24 cellular contexts compared by ENCODE assay signal in the genomic region with DNA sequence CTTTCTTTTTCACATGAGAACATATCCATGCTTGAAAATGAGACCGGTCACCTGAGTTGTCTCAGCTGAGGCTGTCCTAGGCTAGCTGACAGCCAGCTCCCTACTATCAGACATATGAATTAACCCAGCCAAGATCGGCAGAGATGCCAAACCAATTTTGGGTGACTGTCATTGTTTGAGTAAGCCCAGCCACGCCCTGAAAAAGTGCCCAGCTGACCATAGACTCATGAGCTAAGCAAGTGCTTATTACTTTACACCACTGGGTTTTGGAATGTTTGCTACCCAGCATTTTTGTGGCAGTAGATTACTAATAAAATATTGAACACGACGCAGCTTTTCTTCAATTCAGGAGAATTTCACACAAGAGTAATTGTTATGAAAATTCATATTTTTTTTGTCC.
DNase-seq lines count a peak whose midpoint lies in the region; ATAC-seq, FAIRE-seq and TF ChIP-seq lines count a peak whose summit lies in the region.
"Had no signal": no experiment of that assay in that cellular context is flagged by ENCODE, and none has a peak within 500 bp of the region (broad histone marks: within the 10 kb centered on the region; RNA-seq: fewer than 3 reads in every experiment).

No MANE protein-coding gene starts in this region.

- no peak overlapping the region for H3K18ac ChIP-seq in trophoblast cell (ENCODE audit: low read length)

- peaks cover 14% of the 10 kb centered on the region for H3K79me1 ChIP-seq in trophoblast cell (ENCODE audit: low read length)

- TF ChIP-seq POLR2A in HepG2 (IDR thresholded peaks at IDR 0.05; ENCODE audit: insufficient read depth in 1 of 2, low read depth in 2 of 2, low read length in 2 of 2): no peak

- H3K27ac ChIP-seq in PC-9 (no peak overlapping the region), trophoblast cell (ENCODE audit: low read depth, low read length) (no peak overlapping the region), HepG2 (ENCODE audit: extremely low read length, insufficient read depth, low read length) (no peak overlapping the region)
- H3K27ac ChIP-seq: suprapubic skin had no signal

- peaks cover 7% of the 10 kb centered on the region for H3K4me1 ChIP-seq in PC-9 (replicated peaks; ENCODE audit: insufficient read depth)
- H3K4me1 ChIP-seq in trophoblast cell (ENCODE audit: control insufficient read depth in 1 of 2, insufficient read depth in 2 of 2, low read length in 2 of 2): peaks cover 14 to 17% of the 10 kb centered on the region in 2 experiments
- H3K4me1 ChIP-seq in HepG2 (ENCODE audit: insufficient read depth, low read length): peaks cover 14% of the 10 kb centered on the region
- H3K4me1 ChIP-seq: suprapubic skin had no signal

- H3K4me2 ChIP-seq in PC-9 (peak overlapping the region; percentile 19), trophoblast cell (ENCODE audit: low read length) (no peak overlapping the region), HepG2 (ENCODE audit: low read depth, low read length) (no peak overlapping the region)
- H3K4me2 ChIP-seq: SK-N-SH had no signal

- H3K36me3 ChIP-seq in PC-9 (ENCODE audit: low read depth) (no peaks in the 10 kb centered on the region), trophoblast cell (ENCODE audit: control insufficient read depth in 1 of 2, insufficient read depth in 2 of 2, low read length in 2 of 2) (no peaks in the 10 kb centered on the region), HepG2 (replicated peaks in 1 of 2; ENCODE audit: control insufficient read depth in 1 of 2, insufficient read depth in 2 of 2, low read length in 2 of 2) (no peaks in the 10 kb centered on the region)
- H3K36me3 ChIP-seq: suprapubic skin had no signal

- no peak overlapping the region for H2AFZ ChIP-seq in PC-9
- no peak overlapping the region for H2AFZ ChIP-seq in trophoblast cell (ENCODE audit: insufficient read depth, low read length, poor library complexity)
- no peak overlapping the region for H2AFZ ChIP-seq in HepG2 (ENCODE audit: low read length)

- TF ChIP-seq CTCF in PC-9 (conservative IDR thresholded peaks at IDR 0.05): no peak
- TF ChIP-seq CTCF in choroid plexus epithelial cell (conservative IDR thresholded peaks at IDR 0.05; ENCODE audit: low read depth, low read length): no peak
- TF ChIP-seq CTCF in HepG2 (CRISPR knock-in tag; IDR thresholded peaks at IDR 0.05): no peak

- peak overlapping the region; percentile 64 for H2BK5ac ChIP-seq in trophoblast cell (ENCODE audit: low read depth, low read length, poor library complexity)

- H4K8ac ChIP-seq in trophoblast cell (ENCODE audit: low read depth, low read length): no peak overlapping the region

- TF ChIP-seq RAD21 in HepG2 (CRISPR knock-in tag; IDR thresholded peaks at IDR 0.05): no peak

- ATAC-seq in HepG2: no peak
- ATAC-seq in GM18502 (IDR thresholded peaks at IDR 0.05; ENCODE audit: poor library complexity, unreplicated experiment): no peak
- ATAC-seq: activated T-cell treated with anti-CD3 and anti-CD28 coated beads, Interleukin-2, amount 50 U/mL, for 72 hours; right cardiac atrium; stimulated activated effector memory CD8-positive, alpha-beta T cell treated with anti-CD3 and anti-CD28 coated beads, Interleukin-12 subunit alpha, Interleukin-12 subunit beta, amount 100 ng/mL, for 72 hours had no signal

- CTCF ChIA-PET in PC-9 (lab: Charles Lee): no interaction called here
- CTCF ChIA-PET in HepG2 (lab: Yijun Ruan, JAX; ENCODE audit: low intra/inter-chr PET ratio, low total read pairs): no interaction called here

- no peaks in the 10 kb centered on the region for H3K9me2 ChIP-seq in PC-9 (ENCODE audit: insufficient read depth)
- H3K9me2 ChIP-seq: SK-N-SH had no signal

- no TSS peak for BruUV-seq in PC-9 (replicated peaks; lab: Mats Ljungman, UMichigan)
- BruUV-seq in HepG2 (replicated peaks; lab: Mats Ljungman, UMichigan): no TSS peak

- H3K4ac ChIP-seq in trophoblast cell (ENCODE audit: low read depth, low read length): no peak overlapping the region

- H4K20me1 ChIP-seq in PC-9 (ENCODE audit: insufficient read depth) (no peaks in the 10 kb centered on the region), HepG2 (ENCODE audit: insufficient read depth, low read length) (no peaks in the 10 kb centered on the region)

- no peak overlapping the region for H3K14ac ChIP-seq in trophoblast cell (ENCODE audit: low read length)

- TF ChIP-seq EP300 in HepG2 (IDR thresholded peaks at IDR 0.05; ENCODE audit: low read depth in 2 of 2, low read length in 2 of 2) (no peak), HepG2 (CRISPR knock-in tag; IDR thresholded peaks at IDR 0.05; ENCODE audit: borderline replicate concordance) (no peak)

- H3K23ac ChIP-seq in trophoblast cell (ENCODE audit: low read length): no peak overlapping the region

- H2BK120ac ChIP-seq in trophoblast cell (ENCODE audit: insufficient read depth, low read length, poor library complexity): peak overlapping the region; percentile 61

- in situ Hi-C loops in HepG2 (cut with HindIII; ENCODE audit: extremely low pct_ligation_motif_present, low pct_unique_long_range_greater_than_20kb): no loop called here

- H4K12ac ChIP-seq in trophoblast cell (ENCODE audit: low read depth, low read length): no peak overlapping the region

- intact Hi-C loops in PC-9 (cut with micrococcal nuclease; ENCODE audit: unreplicated experiment): no loop called here
- intact Hi-C loops in HepG2 (cut with micrococcal nuclease; ENCODE audit: unreplicated experiment): no loop called here

- H3K27me3 ChIP-seq in PC-9 (ENCODE audit: insufficient read depth, low read depth) (no peaks in the 10 kb centered on the region), trophoblast cell (ENCODE audit: insufficient read depth, low read length) (no peaks in the 10 kb centered on the region), HepG2 (ENCODE audit: control insufficient read depth in 1 of 2, insufficient read depth in 2 of 2, low read length in 2 of 2) (no peaks in the 10 kb centered on the region)
- H3K27me3 ChIP-seq: suprapubic skin had no signal

- no CpG with 5 or more reads among the region's 5 CpGs for WGBS in trophoblast cell (ENCODE audit: extremely low coverage, insufficient coverage, insufficient read length)
- 31% methylated on average over 5 of the region's 5 CpGs for WGBS in HepG2 (ENCODE audit: low lambda C conversion rate)

- H3F3A ChIP-seq in PC-9 (ENCODE audit: insufficient read depth, low read depth): no peaks in the 10 kb centered on the region

- H3K4me3 ChIP-seq in PC-9: no peak overlapping the region
- no peak overlapping the region for H3K4me3 ChIP-seq in choroid plexus epithelial cell (ENCODE audit: low read depth, low read length)
- H3K4me3 ChIP-seq in trophoblast cell (ENCODE audit: low read depth, low read length): no peak overlapping the region
- no peak overlapping the region for H3K4me3 ChIP-seq in HepG2 (replicated peaks in 1 of 3; ENCODE audit: insufficient read depth in 1 of 3, low read depth in 2 of 3, low read length in 3 of 3)
- H3K4me3 ChIP-seq: suprapubic skin had no signal

- H3K9ac ChIP-seq in trophoblast cell (ENCODE audit: low read length) (no peak overlapping the region), HepG2 (ENCODE audit: insufficient read depth, low read depth, low read length) (no peak overlapping the region)
- H3K9ac ChIP-seq: SK-N-SH had no signal

- H3K9me3 ChIP-seq in PC-9 (ENCODE audit: insufficient read depth, low read depth) (no peaks in the 10 kb centered on the region), trophoblast cell (ENCODE audit: insufficient read depth, low read depth, low read length) (no peaks in the 10 kb centered on the region), HepG2 (ENCODE audit: low read length) (no peaks in the 10 kb centered on the region)
- H3K9me3 ChIP-seq: SK-N-SH, suprapubic skin had no signal

- peak overlapping the region; percentile 80 for H2BK12ac ChIP-seq in trophoblast cell (ENCODE audit: low read length)

- no peak overlapping the region for H2AK5ac ChIP-seq in trophoblast cell (ENCODE audit: low read length)

- POLR2A ChIA-PET in PC-9 (lab: Charles Lee; ENCODE audit: unreplicated experiment) (interaction anchor here (0.6 kb wide), 1 partner anchor 138 kb away, joined by 3 read pairs; no protein-coding TSS in a partner anchor), HepG2 (lab: Yijun Ruan, JAX) (no interaction called here)

- DNase-seq in GM19239 (ENCODE audit: insufficient read length, low spot score) (no peak), PC-9 (peak in 1 of 2 experiments; percentile 52), choroid plexus epithelial cell (ENCODE audit: low read depth) (peak; percentile 33), trophoblast cell (no peak), HepG2 (ENCODE audit: low spot score) (no peak), amygdala (lab: John Stamatoyannopoulos, UW) (no peak), NOMO-1 (lab: John Stamatoyannopoulos, UW; ENCODE audit: unreplicated experiment in 2 of 2) (no peak)
- DNase-seq: activated CD4-positive, alpha-beta T cell treated with anti-CD3 and anti-CD28 coated beads, Interleukin-2, amount 50 U/mL, for 4 hours; activated naive CD4-positive, alpha-beta T cell; activated T-cell treated with anti-CD3 and anti-CD28 coated beads, Interleukin-2, amount 50 U/mL, for 72 hours; GOT3; kidney; NCI-H1092 treated with DMSO at 0.1 percent for 48 hours; NCI-H2029; NCI-H526; right cardiac atrium; RPMI8226; SK-N-SH; stimulated activated CD4-positive, alpha-beta T cell treated with anti-CD3 and anti-CD28 coated beads, Interleukin-4, amount 100 ng/mL, for 24 hours; T-helper 2 cell had no signal

- peak overlapping the region; percentile 55 for H4K91ac ChIP-seq in trophoblast cell (ENCODE audit: low read depth, low read length)

- H3K79me2 ChIP-seq in PC-9 (ENCODE audit: low read depth) (no peaks in the 10 kb centered on the region), trophoblast cell (ENCODE audit: control insufficient read depth, insufficient read depth, low read length, poor library complexity) (peaks cover 2% of the 10 kb centered on the region), HepG2 (ENCODE audit: insufficient read depth, low read length) (no peaks in the 10 kb centered on the region)

- FAIRE-seq in GM19239 (lab: Jason Lieb, UNC) (peak; percentile 28), HepG2 (lab: Jason Lieb, UNC) (no peak)
- FAIRE-seq: GM12891, kidney had no signal

TF ChIP-seq in HepG2, 621 proteins besides CTCF, POLR2A, EP300 and RAD21 (continues in another document):
- TF ChIP-seq BORCS8-MEF2B (CRISPR knock-in tag; IDR thresholded peaks at IDR 0.05) (no peak), NFIC (IDR thresholded peaks at IDR 0.05; ENCODE audit: low read length) (no peak), ZNF7 (CRISPR knock-in tag; IDR thresholded peaks at IDR 0.05) (no peak), HCFC1 (IDR thresholded peaks at IDR 0.05; ENCODE audit: low read depth, low read length) (no peak), HMGA1 (CRISPR knock-in tag; conservative IDR thresholded peaks at IDR 0.05) (no peak), RXRA (CRISPR knock-in tag; IDR thresholded peaks at IDR 0.05) (no peak), RFX5 (IDR thresholded peaks at IDR 0.05; ENCODE audit: low read depth, low read length) (no peak), ATF1 (CRISPR knock-in tag; IDR thresholded peaks at IDR 0.05) (no peak)
- TF ChIP-seq, protein P1, sequence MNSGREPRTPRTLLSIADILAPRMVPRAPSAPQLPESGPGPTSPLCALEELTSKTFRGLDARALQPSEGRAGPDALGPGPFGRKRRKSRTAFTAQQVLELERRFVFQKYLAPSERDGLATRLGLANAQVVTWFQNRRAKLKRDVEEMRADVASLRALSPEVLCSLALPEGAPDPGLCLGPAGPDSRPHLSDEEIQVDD (CRISPR knock-in tag; IDR thresholded peaks at IDR 0.05; ENCODE audit: borderline replicate concordance): no peak
